4 cellular contexts compared by ENCODE assay signal in the genomic region with DNA sequence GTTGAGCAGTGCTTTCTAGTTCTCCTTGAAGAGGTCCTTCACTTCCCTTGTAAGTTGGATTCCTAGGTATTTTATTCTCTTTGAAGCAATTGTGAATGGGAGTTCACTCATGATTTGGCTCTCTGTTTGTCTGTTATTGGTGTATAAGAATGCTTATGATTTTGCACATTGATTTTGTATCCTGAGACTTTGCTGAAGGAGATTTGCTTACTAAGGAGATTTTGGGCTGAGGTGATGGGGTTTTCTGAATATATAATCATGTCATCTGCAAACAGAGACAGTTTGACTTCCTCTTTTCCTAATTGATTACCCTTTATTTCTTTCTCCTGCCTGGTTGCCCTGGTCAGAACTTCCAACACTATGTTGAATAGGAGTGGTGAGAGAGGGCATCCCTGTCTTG. TPM values are rescaled to one million over a fixed set of nuclear protein-coding genes. Genes with fewer than 3 reads are reported as not detected.
"Had no signal": no experiment of that assay in that cellular context is flagged by ENCODE, and none has a peak within 500 bp of the region (broad histone marks: within the 10 kb centered on the region; RNA-seq: fewer than 3 reads in every experiment).

No MANE protein-coding gene starts in this region.

RNA-seq across cellular contexts. Expression of gene HSPB3, which starts 30.2 kb away (rescaled TPM):
- total RNA-seq: GM23338, H1, H7, H9 had no signal
- polyA plus RNA-seq: GM23338, H1 had no signal
